ENCODE assay signal across 1 cellular context in the genomic region with DNA sequence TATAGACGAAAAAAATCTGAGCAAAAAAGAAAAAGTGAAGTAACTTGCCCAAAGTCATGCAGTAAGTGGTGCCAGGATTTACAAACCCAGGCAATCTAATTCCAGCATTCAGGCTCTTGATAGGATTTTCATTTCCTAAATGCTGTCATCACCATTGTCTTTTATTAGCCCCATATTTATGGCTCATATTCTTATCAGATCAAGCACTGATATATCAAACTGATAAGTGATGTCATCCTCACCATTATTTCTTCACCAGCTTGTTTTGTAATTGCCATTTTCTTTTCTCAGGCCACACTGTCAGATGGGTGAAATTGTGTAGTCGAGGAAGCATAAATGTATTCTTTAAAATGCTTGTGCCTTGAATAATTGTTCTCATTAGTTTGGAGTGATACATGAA.
A peak's percentile ranks its signal among the peaks of the same experiment; 100 is the strongest.
TF ChIP-seq lines count a peak whose summit lies in the region.

No MANE protein-coding gene starts in this region.

TF ChIP-seq in K562, 482 proteins besides CTCF, POLR2A, EP300 and RAD21 (continued from another document):
- TF ChIP-seq, protein P1, sequence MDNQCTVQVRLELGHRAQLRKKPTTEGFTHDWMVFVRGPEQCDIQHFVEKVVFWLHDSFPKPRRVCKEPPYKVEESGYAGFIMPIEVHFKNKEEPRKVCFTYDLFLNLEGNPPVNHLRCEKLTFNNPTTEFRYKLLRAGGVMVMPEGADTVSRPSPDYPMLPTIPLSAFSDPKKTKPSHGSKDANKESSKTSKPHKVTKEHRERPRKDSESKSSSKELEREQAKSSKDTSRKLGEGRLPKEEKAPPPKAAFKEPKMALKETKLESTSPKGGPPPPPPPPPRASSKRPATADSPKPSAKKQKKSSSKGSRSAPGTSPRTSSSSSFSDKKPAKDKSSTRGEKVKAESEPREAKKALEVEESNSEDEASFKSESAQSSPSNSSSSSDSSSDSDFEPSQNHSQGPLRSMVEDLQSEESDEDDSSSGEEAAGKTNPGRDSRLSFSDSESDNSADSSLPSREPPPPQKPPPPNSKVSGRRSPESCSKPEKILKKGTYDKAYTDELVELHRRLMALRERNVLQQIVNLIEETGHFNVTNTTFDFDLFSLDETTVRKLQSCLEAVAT (IDR thresholded peaks at IDR 0.05): no peak
- TF ChIP-seq, protein P2, sequence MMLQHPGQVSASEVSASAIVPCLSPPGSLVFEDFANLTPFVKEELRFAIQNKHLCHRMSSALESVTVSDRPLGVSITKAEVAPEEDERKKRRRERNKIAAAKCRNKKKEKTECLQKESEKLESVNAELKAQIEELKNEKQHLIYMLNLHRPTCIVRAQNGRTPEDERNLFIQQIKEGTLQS (IDR thresholded peaks at IDR 0.05): peak; percentile 66
- TF ChIP-seq, protein P2 (CRISPR knock-in tag; conservative IDR thresholded peaks at IDR 0.05): no peak
- TF ChIP-seq ASH1L (IDR thresholded peaks at IDR 0.05; ENCODE audit: borderline replicate concordance, low read depth, partially characterized antibody) (no peak), RBM39 (optimal IDR thresholded peaks at IDR 0.05; ENCODE audit: low read depth, low read length) (no peak), PRPF4 (IDR thresholded peaks at IDR 0.05; ENCODE audit: insufficient read depth, low read depth, low read length, poor library complexity, severe bottlenecking) (no peak), SPI1 (IDR thresholded peaks at IDR 0.05; ENCODE audit: borderline replicate concordance, low read depth, low read length) (no peak), ZFX (CRISPR knock-in tag; IDR thresholded peaks at IDR 0.05) (no peak), NUFIP1 (IDR thresholded peaks at IDR 0.05; ENCODE audit: partially characterized antibody) (no peak), ATF1 (CRISPR knock-in tag; IDR thresholded peaks at IDR 0.05) (no peak), ATF1 (tag; IDR thresholded peaks at IDR 0.05) (peak; percentile 41; the same call in 1 of the 2 replicates), ZNF830 (CRISPR knock-in tag; IDR thresholded peaks at IDR 0.05) (no peak), ZC3H4 (CRISPR knock-in tag; IDR thresholded peaks at IDR 0.05; ENCODE audit: borderline replicate concordance) (no peak), HDAC2 (IDR thresholded peaks at IDR 0.05) (no peak), STAT5A (IDR thresholded peaks at IDR 0.05; ENCODE audit: borderline replicate concordance, low read length) (no peak), PCBP1 (IDR thresholded peaks at IDR 0.05; ENCODE audit: low read depth, low read length, poor library complexity, severe bottlenecking) (no peak), ZNF584 (CRISPR knock-in tag; IDR thresholded peaks at IDR 0.05; ENCODE audit: low read depth) (no peak)
- TF ChIP-seq, protein P3, sequence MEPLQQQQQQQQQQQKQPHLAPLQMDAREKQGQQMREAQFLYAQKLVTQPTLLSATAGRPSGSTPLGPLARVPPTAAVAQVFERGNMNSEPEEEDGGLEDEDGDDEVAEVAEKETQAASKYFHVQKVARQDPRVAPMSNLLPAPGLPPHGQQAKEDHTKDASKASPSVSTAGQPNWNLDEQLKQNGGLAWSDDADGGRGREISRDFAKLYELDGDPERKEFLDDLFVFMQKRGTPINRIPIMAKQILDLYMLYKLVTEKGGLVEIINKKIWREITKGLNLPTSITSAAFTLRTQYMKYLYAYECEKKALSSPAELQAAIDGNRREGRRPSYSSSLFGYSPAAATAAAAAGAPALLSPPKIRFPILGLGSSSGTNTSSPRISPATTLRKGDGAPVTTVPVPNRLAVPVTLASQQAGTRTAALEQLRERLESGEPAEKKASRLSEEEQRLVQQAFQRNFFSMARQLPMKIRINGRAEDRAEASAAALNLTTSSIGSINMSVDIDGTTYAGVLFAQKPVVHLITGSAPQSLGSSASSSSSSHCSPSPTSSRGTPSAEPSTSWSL (CRISPR knock-in tag; IDR thresholded peaks at IDR 0.05; ENCODE audit: borderline replicate concordance): no peak
- TF ChIP-seq, protein P4, sequence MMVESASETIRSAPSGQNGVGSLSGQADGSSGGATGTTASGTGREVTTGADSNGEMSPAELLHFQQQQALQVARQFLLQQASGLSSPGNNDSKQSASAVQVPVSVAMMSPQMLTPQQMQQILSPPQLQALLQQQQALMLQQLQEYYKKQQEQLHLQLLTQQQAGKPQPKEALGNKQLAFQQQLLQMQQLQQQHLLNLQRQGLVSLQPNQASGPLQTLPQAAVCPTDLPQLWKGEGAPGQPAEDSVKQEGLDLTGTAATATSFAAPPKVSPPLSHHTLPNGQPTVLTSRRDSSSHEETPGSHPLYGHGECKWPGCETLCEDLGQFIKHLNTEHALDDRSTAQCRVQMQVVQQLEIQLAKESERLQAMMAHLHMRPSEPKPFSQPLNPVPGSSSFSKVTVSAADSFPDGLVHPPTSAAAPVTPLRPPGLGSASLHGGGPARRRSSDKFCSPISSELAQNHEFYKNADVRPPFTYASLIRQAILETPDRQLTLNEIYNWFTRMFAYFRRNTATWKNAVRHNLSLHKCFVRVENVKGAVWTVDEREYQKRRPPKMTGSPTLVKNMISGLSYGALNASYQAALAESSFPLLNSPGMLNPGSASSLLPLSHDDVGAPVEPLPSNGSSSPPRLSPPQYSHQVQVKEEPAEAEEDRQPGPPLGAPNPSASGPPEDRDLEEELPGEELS (CRISPR knock-in tag; IDR thresholded peaks at IDR 0.05; ENCODE audit: borderline replicate concordance): no peak
- TF ChIP-seq, protein P5, sequence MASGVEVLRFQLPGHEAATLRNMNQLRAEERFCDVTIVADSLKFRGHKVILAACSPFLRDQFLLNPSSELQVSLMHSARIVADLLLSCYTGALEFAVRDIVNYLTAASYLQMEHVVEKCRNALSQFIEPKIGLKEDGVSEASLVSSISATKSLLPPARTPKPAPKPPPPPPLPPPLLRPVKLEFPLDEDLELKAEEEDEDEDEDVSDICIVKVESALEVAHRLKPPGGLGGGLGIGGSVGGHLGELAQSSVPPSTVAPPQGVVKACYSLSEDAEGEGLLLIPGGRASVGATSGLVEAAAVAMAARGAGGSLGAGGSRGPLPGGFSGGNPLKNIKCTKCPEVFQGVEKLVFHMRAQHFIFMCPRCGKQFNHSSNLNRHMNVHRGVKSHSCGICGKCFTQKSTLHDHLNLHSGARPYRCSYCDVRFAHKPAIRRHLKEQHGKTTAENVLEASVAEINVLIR (CRISPR knock-in tag; IDR thresholded peaks at IDR 0.05): no peak
- TF ChIP-seq, protein P6, sequence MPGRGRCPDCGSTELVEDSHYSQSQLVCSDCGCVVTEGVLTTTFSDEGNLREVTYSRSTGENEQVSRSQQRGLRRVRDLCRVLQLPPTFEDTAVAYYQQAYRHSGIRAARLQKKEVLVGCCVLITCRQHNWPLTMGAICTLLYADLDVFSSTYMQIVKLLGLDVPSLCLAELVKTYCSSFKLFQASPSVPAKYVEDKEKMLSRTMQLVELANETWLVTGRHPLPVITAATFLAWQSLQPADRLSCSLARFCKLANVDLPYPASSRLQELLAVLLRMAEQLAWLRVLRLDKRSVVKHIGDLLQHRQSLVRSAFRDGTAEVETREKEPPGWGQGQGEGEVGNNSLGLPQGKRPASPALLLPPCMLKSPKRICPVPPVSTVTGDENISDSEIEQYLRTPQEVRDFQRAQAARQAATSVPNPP (IDR thresholded peaks at IDR 0.05; ENCODE audit: borderline replicate concordance, insufficient read depth, insufficient read length): no peak
- TF ChIP-seq, protein P7, sequence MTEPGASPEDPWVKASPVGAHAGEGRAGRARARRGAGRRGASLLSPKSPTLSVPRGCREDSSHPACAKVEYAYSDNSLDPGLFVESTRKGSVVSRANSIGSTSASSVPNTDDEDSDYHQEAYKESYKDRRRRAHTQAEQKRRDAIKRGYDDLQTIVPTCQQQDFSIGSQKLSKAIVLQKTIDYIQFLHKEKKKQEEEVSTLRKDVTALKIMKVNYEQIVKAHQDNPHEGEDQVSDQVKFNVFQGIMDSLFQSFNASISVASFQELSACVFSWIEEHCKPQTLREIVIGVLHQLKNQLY (CRISPR knock-in tag; conservative IDR thresholded peaks at IDR 0.05): no peak
